ENCODE assay signal across 8 cellular contexts in genomic region chr16:29809850-29810698, GRCh38. TPM values are rescaled to one million over a fixed set of nuclear protein-coding genes. Genes with fewer than 3 reads are reported as not detected.
DNase-seq lines count a peak whose midpoint lies in the region; ATAC-seq and TF ChIP-seq lines count a peak whose summit lies in the region.

No MANE protein-coding gene starts in this region.

- H2AFZ ChIP-seq in GM23248: no peak overlapping the region
- no peak overlapping the region for H2AFZ ChIP-seq in neural cell (ENCODE audit: low read depth, low read length)

- H3K79me2 ChIP-seq in GM23248 (ENCODE audit: insufficient read depth) (peaks cover 22% of the 10 kb centered on the region), neural cell (replicated peaks; ENCODE audit: insufficient read depth, low read length) (peaks cover 50% of the 10 kb centered on the region)

- peak overlapping the region; percentile 92 for H3K4me3 Mint-ChIP-seq in central memory CD8-positive, alpha-beta T cell

- no peaks in the 10 kb centered on the region for H3K27me3 Mint-ChIP-seq in central memory CD8-positive, alpha-beta T cell

- H3K27ac ChIP-seq in GM23248 (peak overlapping the region; percentile 74), Peyer's patch (peak overlapping the region in 3 of 4 donors; percentile 87 to 98 (median 93)), neural cell (ENCODE audit: low read length) (peak overlapping the region; percentile 98)

- no peaks in the 10 kb centered on the region for H3K9me3 ChIP-seq in GM23248 (ENCODE audit: low read depth)
- H3K9me3 ChIP-seq in Peyer's patch: no peaks in the 10 kb centered on the region
- H3K9me3 ChIP-seq in neural cell (ENCODE audit: low read length): no peaks in the 10 kb centered on the region

- DNase-seq in GM23248 (peak; percentile 54), Peyer's patch (no peak), dedifferentiated amniotic fluid mesenchymal stem cell (ENCODE audit: extremely low spot score) (no peak), NK-92 (lab: John Stamatoyannopoulos, UW; ENCODE audit: unreplicated experiment) (no peak), HuH-7.5 (ENCODE audit: low spot score) (no peak), NOMO-1 treated with dmso at 0.1 percent for 144 hours (lab: John Stamatoyannopoulos, UW; ENCODE audit: unreplicated experiment) (no peak)
- peak in 1 of 2 donors; percentile 56 for DNase-seq in central memory CD8-positive, alpha-beta T cell (ENCODE audit: low spot score in 2 of 2)

- 72 to 79% methylated on average over 20 to 23 of the region's 23 CpGs for WGBS in GM23248 (ENCODE audit: low coverage in 1 of 2, low lambda C conversion rate in 2 of 2, missing lambda C conversion rate in 2 of 2), 2 experiments

- peaks cover 60% of the 10 kb centered on the region for H3K4me1 Mint-ChIP-seq in central memory CD8-positive, alpha-beta T cell

- H3K9me2 ChIP-seq in GM23248 (ENCODE audit: insufficient read depth) (no peaks in the 10 kb centered on the region), neural cell (ENCODE audit: insufficient read depth, low read length) (no peaks in the 10 kb centered on the region)

- H3K4me1 ChIP-seq in GM23248 (ENCODE audit: insufficient read depth): peaks cover 26% of the 10 kb centered on the region
- H3K4me1 ChIP-seq in Peyer's patch: peaks cover 4 to 65% (median 34%) of the 10 kb centered on the region in 4 donors

- H3K9ac ChIP-seq in GM23248: peak overlapping the region; percentile 86
- H3K9ac ChIP-seq in neural cell (ENCODE audit: low read length): peak overlapping the region; percentile 99

- TF ChIP-seq CTCF in Peyer's patch (IDR thresholded peaks at IDR 0.05) (no peak), neural cell (IDR thresholded peaks at IDR 0.05; ENCODE audit: poor library complexity, severe bottlenecking) (no peak)

- TF ChIP-seq RAD21 in neural cell (conservative IDR thresholded peaks at IDR 0.05): no peak

- no peak for TF ChIP-seq POLR2A in Peyer's patch (IDR thresholded peaks at IDR 0.05)

- peaks cover 36% of the 10 kb centered on the region for H3K36me3 Mint-ChIP-seq in central memory CD8-positive, alpha-beta T cell (ENCODE audit: insufficient read depth)

- peak overlapping the region; percentile 87 for H3K27ac Mint-ChIP-seq in central memory CD8-positive, alpha-beta T cell (ENCODE audit: low read depth)

- H3F3A ChIP-seq in GM23248 (ENCODE audit: insufficient read depth) (peaks cover 20% of the 10 kb centered on the region; the same call in 1 of the 2 replicates), neural cell (ENCODE audit: insufficient read depth, low read length, poor library complexity, severe bottlenecking) (peaks cover 2% of the 10 kb centered on the region)

- H3K27me3 ChIP-seq in GM23248 (replicated peaks; ENCODE audit: insufficient read depth) (no peaks in the 10 kb centered on the region), Peyer's patch (no peaks in the 10 kb centered on the region), neural cell (ENCODE audit: insufficient read depth, low read depth, low read length) (no peaks in the 10 kb centered on the region)

- H3K4me2 ChIP-seq in GM23248 (ENCODE audit: unreplicated experiment) (no peak overlapping the region), neural cell (ENCODE audit: low read length) (no peak overlapping the region)

- no peak for ATAC-seq in central memory CD8-positive, alpha-beta T cell (replicated peaks; ENCODE audit: extremely low read depth, poor library complexity, severe bottlenecking)

- no peaks in the 10 kb centered on the region for H3K36me3 ChIP-seq in GM23248 (ENCODE audit: low read depth)
- peaks cover 0 to 15% (median 0%) of the 10 kb centered on the region in 3 donors for H3K36me3 ChIP-seq in Peyer's patch
- no peaks in the 10 kb centered on the region for H3K36me3 ChIP-seq in neural cell (ENCODE audit: insufficient read depth, low read length)

- in situ Hi-C loops in GM23248 (cut with MboI): loop anchor here (10.0 kb wide), 1 partner anchor 205 kb away; the partner anchor contains the start of gene DOC2A

- H3K9me3 Mint-ChIP-seq in central memory CD8-positive, alpha-beta T cell: no peaks in the 10 kb centered on the region

- H3K4me3 ChIP-seq in GM23248 (0 out of 2 replicates have a peak overlapping the region, but pooled peaks have one; percentile 77), Peyer's patch (peak overlapping the region in 1 of 4 donors; percentile 13), neural cell (ENCODE audit: low read length) (peak overlapping the region; percentile 100)

- TF ChIP-seq EP300 in neural cell (conservative IDR thresholded peaks at IDR 0.05; ENCODE audit: poor library complexity, severe bottlenecking): no peak

- H4K20me1 ChIP-seq in GM23248 (ENCODE audit: insufficient read depth) (no peaks in the 10 kb centered on the region), neural cell (ENCODE audit: insufficient read depth) (peaks cover 3% of the 10 kb centered on the region)

TF ChIP-seq in neural cell, 6 proteins besides CTCF, POLR2A, EP300 and RAD21:
- no peak for TF ChIP-seq SMC3 (conservative IDR thresholded peaks at IDR 0.05; ENCODE audit: poor library complexity)
- no peak for TF ChIP-seq EZH2 (IDR thresholded peaks at IDR 0.05; ENCODE audit: borderline replicate concordance, insufficient read depth, low read length, poor library complexity, severe bottlenecking)
- no peak for TF ChIP-seq MXI1 (conservative IDR thresholded peaks at IDR 0.05; ENCODE audit: poor library complexity, severe bottlenecking)
- TF ChIP-seq POLR2AphosphoS5 (IDR thresholded peaks at IDR 0.05): no peak
- TF ChIP-seq TAF1 (IDR thresholded peaks at IDR 0.05; ENCODE audit: low read depth): no peak
- TF ChIP-seq REST (IDR thresholded peaks at IDR 0.05; ENCODE audit: borderline replicate concordance): no peak

RNA-seq across cellular contexts. Expression of gene PRRT2, which starts 1.9 kb away (rescaled TPM):
- total RNA-seq in GM23248 (2014; rRNA removed; shearing (Covaris generic)): 0.43 and 4.0 TPM in 2 replicates
- 1.3 and 2.1 TPM in 2 replicates for polyA plus RNA-seq in GM23248 (2016; fragmentation: Nextera tagmentation; extraction: Ambion mirVana)
- 1 to 10 TPM in 2 of 4 donors, under 1 TPM in 1, not detected in 1; 0.95 to 3.3 (median 2.5) TPM for total RNA-seq in Peyer's patch
- polyA plus RNA-seq in neural cell: 84.2 and 105 TPM in 2 replicates
- 29.9 and 40.6 TPM in 2 replicates for polyA minus RNA-seq in neural cell

RNA-seq across cellular contexts. Expression of gene MAZ, which starts 3.7 kb away (rescaled TPM):
- 169 and 215 TPM in 2 replicates for total RNA-seq in GM23248 (2014; rRNA removed; shearing (Covaris generic))
- polyA plus RNA-seq in GM23248 (2016; fragmentation: Nextera tagmentation; extraction: Ambion mirVana) (74.5 and 76.8 TPM in 2 replicates), neural cell (147 and 168 TPM in 2 replicates)
- 100 to 1,000 TPM; 124 to 208 (median 135) TPM for total RNA-seq in Peyer's patch
- 246 and 274 TPM in 2 replicates for polyA minus RNA-seq in neural cell

RNA-seq across cellular contexts. Expression of gene PAGR1, which starts 5.9 kb away (rescaled TPM):
- total RNA-seq in GM23248 (2014; rRNA removed; shearing (Covaris generic)): 23.6 and 30.6 TPM in 2 replicates
- polyA plus RNA-seq in GM23248 (2016; fragmentation: Nextera tagmentation; extraction: Ambion mirVana) (17.5 and 19.3 TPM in 2 replicates), neural cell (86.8 and 88.7 TPM in 2 replicates)
- 10 to 100 TPM; 39.5 to 50.3 (median 48.3) TPM for total RNA-seq in Peyer's patch
- 21.9 and 24.0 TPM in 2 replicates for polyA minus RNA-seq in neural cell

RNA-seq across cellular contexts. Expression of gene MVP, which starts 10.2 kb away (rescaled TPM):
- total RNA-seq in GM23248 (2014; rRNA removed; shearing (Covaris generic)): 272 and 296 TPM in 2 replicates
- polyA plus RNA-seq in GM23248 (2016; fragmentation: Nextera tagmentation; extraction: Ambion mirVana): 230 and 235 TPM in 2 replicates
- 100 to 1,000 TPM; 222 to 709 (median 645) TPM for total RNA-seq in Peyer's patch
- 2.5 and 5.7 TPM in 2 replicates for polyA plus RNA-seq in neural cell
- polyA minus RNA-seq in neural cell: 2.1 and 3.2 TPM in 2 replicates

RNA-seq across cellular contexts. Expression of gene KIF22, which starts 19.5 kb away (rescaled TPM):
- 28.7 and 30.4 TPM in 2 replicates for total RNA-seq in GM23248 (2014; rRNA removed; shearing (Covaris generic))
- polyA plus RNA-seq in GM23248 (2016; fragmentation: Nextera tagmentation; extraction: Ambion mirVana): 39.5 and 41.8 TPM in 2 replicates
- 100 to 1,000 TPM in 2 of 4 donors, 10 to 100 TPM in 2; 31.9 to 157 (median 72.8) TPM for total RNA-seq in Peyer's patch
- 81.1 and 89.7 TPM in 2 replicates for polyA plus RNA-seq in neural cell
- 48.7 and 74.7 TPM in 2 replicates for polyA minus RNA-seq in neural cell
